ENCODE assay signal across 22 cellular contexts in genomic region chr5:9597322-9597721, GRCh38. TPM values are rescaled to one million over a fixed set of nuclear protein-coding genes. Genes with fewer than 3 reads are reported as not detected.
"Had no signal": no experiment of that assay in that cellular context is flagged by ENCODE, and none has a peak within 500 bp of the region (broad histone marks: within the 10 kb centered on the region; RNA-seq: fewer than 3 reads in every experiment).

No MANE protein-coding gene starts in this region.

RNA-seq across cellular contexts. Expression of gene TAS2R1, which starts 32.8 kb away (rescaled TPM):
- total RNA-seq: heart right ventricle; left cardiac atrium; left lung; liver; lower lobe of right lung; mammary epithelial cell; mononuclear cell; myocyte; naive thymus-derived CD4-positive, alpha-beta T cell; natural killer cell treated with Interleukin-12 subunit alpha and Interleukin-12 subunit beta and Interleukin-15 and Interleukin-18, amount 100 ng/mL, for 72 hours; osteocyte; pulmonary artery endothelial cell; renal cortical epithelial cell; right atrium auricular region; right lobe of liver; skeletal muscle tissue; stomach; transverse colon; upper lobe of left lung; urinary bladder; vagina had no signal
- polyA plus RNA-seq: heart right ventricle; keratinocyte; liver; mammary epithelial cell; naive thymus-derived CD4-positive, alpha-beta T cell; stomach; urinary bladder had no signal

RNA-seq across cellular contexts. Expression of gene SEMA5A, which starts 51.4 kb away (rescaled TPM):
- total RNA-seq: natural killer cell treated with Interleukin-12 subunit alpha and Interleukin-12 subunit beta and Interleukin-15 and Interleukin-18, amount 100 ng/mL, for 72 hours had no signal
